ENCODE assay signal across 13 cellular contexts in the genomic region with DNA sequence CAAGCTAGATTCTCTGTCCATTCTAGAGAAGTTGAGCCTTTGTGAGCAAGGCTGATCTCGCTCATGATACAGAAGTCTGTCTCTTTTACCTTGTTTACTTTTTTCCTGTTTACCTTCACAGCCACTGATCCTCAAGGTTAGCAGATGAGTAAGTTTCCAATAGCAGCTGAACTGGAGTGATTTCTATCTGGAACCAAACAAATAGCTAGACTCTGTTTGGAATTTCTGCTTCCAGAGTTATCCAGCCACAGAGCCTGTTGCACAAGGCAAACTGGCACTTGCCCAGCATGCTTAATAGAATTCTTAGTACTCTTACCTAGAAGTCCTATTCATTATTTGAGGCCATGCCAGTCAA. TPM values are rescaled to one million over a fixed set of nuclear protein-coding genes. Genes with fewer than 3 reads are reported as not detected.
DNase-seq lines count a peak whose midpoint lies in the region; ATAC-seq, FAIRE-seq and TF ChIP-seq lines count a peak whose summit lies in the region.
"Had no signal": no experiment of that assay in that cellular context is flagged by ENCODE, and none has a peak within 500 bp of the region (broad histone marks: within the 10 kb centered on the region; RNA-seq: fewer than 3 reads in every experiment).

No MANE protein-coding gene starts in this region.

- WGBS in body of pancreas, 2 donors: 21 to 50% methylated on average over 1 of the region's 1 CpG
- WGBS in transverse colon (ENCODE audit: low coverage in 1 of 2), 2 donors: 50% methylated on average over 1 of the region's 1 CpG; no CpG with 5 or more reads in 1 of the 2 donors

- intact Hi-C loops in body of pancreas (cut with DNase I) (no loop called here), transverse colon (cut with DNase I; ENCODE audit: low total_unique reads) (no loop called here)

- H3K4me1 ChIP-seq in body of pancreas: peaks cover 19% of the 10 kb centered on the region
- peaks cover 3 to 36% (median 17%) of the 10 kb centered on the region in 4 donors for H3K4me1 ChIP-seq in transverse colon

- H3K4me3 ChIP-seq in body of pancreas: no peak overlapping the region
- no peak overlapping the region for H3K4me3 ChIP-seq in transverse colon

- ATAC-seq in body of pancreas: peak; percentile 55
- ATAC-seq: activated naive CD4-positive, alpha-beta T cell treated with anti-CD3 and anti-CD28 coated beads, Interleukin-2, amount 50 U/mL, for 72 hours had no signal

- no peak for TF ChIP-seq POLR2A in body of pancreas (IDR thresholded peaks at IDR 0.05)
- TF ChIP-seq POLR2A in transverse colon (IDR thresholded peaks at IDR 0.05): no peak

- FAIRE-seq in HTR-8/SVneo (lab: Jason Lieb, UNC): no peak
- FAIRE-seq: A204.1 had no signal

- in situ Hi-C loops in transverse colon (cut with MboI; ENCODE audit: low pct_ligation_motif_present in 1 of 4, low pct_unique_long_range_greater_than_20kb in 1 of 4, low sequenced_read_pairs in 3 of 4): no loop called here

- no peaks in the 10 kb centered on the region for H3K36me3 ChIP-seq in body of pancreas (replicated peaks in 1 of 2; ENCODE audit: insufficient read depth in 1 of 2, low read depth in 2 of 2)
- no peaks in the 10 kb centered on the region for H3K36me3 ChIP-seq in transverse colon
- H3K36me3 ChIP-seq: WERI-Rb-1 had no signal

- no peaks in the 10 kb centered on the region for H3K9me3 ChIP-seq in body of pancreas
- H3K9me3 ChIP-seq in transverse colon: no peaks in the 10 kb centered on the region

- no peak for TF ChIP-seq EP300 in transverse colon (IDR thresholded peaks at IDR 0.05; ENCODE audit: low read depth)

- H3K27me3 ChIP-seq in body of pancreas (no peaks in the 10 kb centered on the region), transverse colon (no peaks in the 10 kb centered on the region)

- no peak for TF ChIP-seq CTCF in body of pancreas (IDR thresholded peaks at IDR 0.05)
- no peak for TF ChIP-seq CTCF in transverse colon (IDR thresholded peaks at IDR 0.05)

- DNase-seq in SIG-M5 treated with dmso at 0.1 percent for 504 hours (lab: John Stamatoyannopoulos, UW; ENCODE audit: unreplicated experiment): peak; percentile 22
- no peak for DNase-seq in SIG-M5 (lab: John Stamatoyannopoulos, UW)
- peak; percentile 67 to 84 (median 80) for DNase-seq in body of pancreas
- DNase-seq in iris pigment epithelial cell (ENCODE audit: low read depth): peak; percentile 68
- DNase-seq in transverse colon: peak; percentile 39
- DNase-seq in HTR-8/SVneo (ENCODE audit: insufficient read length, low spot score): no peak
- no peak for DNase-seq in hypothalamus (lab: John Stamatoyannopoulos, UW)
- no peak for DNase-seq in MV-4-11 (lab: John Stamatoyannopoulos, UW)
- DNase-seq: glutamatergic neuron, NCI-H1930, WERI-Rb-1 had no signal

- H3K27ac ChIP-seq in body of pancreas: peak overlapping the region in 2 of 4 donors; percentile 11 to 47
- peak overlapping the region; percentile 76 to 88 (median 82) for H3K27ac ChIP-seq in transverse colon

RNA-seq across cellular contexts. Expression of a gene that starts 12.8 kb away (rescaled TPM):
- total RNA-seq in body of pancreas (10 to 100 TPM; 14.5 to 18.7 TPM), transverse colon (10 to 100 TPM; 48.6 to 93.8 (median 61.2) TPM)

Comparison
In these comparisons a context has a peak if more than half of its experiments do, and no peak if none do; other contexts are left out.
1. DNase-seq: peak in SIG-M5 treated with dmso at 0.1 percent for 504 hours (single experiment), body of pancreas (4 of 4), iris pigment epithelial cell (single experiment) and transverse colon (single experiment); none in SIG-M5 (single experiment), HTR-8/SVneo (single experiment), hypothalamus (0 of 51) and MV-4-11 (single experiment).